ENCODE assay signal across 14 cellular contexts in the genomic region with DNA sequence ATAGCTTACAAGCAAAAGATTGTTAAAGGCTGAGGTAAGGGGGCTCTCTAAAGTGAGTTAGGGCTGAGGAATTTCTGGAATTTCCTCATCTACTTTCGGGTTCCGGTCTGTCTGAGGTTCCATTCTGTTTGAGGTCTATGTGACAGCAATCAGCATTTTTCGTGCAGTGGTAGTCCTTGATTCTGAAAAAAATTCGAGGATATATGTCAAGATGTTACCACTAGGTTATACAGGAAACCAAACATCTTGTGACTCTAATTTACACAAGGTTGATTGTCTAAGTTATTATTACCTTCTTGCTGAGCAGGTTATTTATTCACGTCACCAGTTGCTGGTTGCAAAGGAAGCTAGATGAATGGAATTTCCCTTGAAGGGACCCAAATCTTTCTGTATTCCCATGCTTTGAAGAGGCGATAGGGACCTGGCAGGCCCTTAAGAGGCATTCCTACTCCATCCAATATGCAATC. TPM values are rescaled to one million over a fixed set of nuclear protein-coding genes. Genes with fewer than 3 reads are reported as not detected.
DNase-seq lines count a peak whose midpoint lies in the region; ATAC-seq, FAIRE-seq and TF ChIP-seq lines count a peak whose summit lies in the region.
"Had no signal": no experiment of that assay in that cellular context is flagged by ENCODE, and none has a peak within 500 bp of the region (broad histone marks: within the 10 kb centered on the region; RNA-seq: fewer than 3 reads in every experiment).

No MANE protein-coding gene starts in this region.

- DNase-seq in cardiac muscle cell (ENCODE audit: low read depth in 1 of 2, low spot score in 1 of 2) (peak; percentile 8 to 75), left ventricle myocardium inferior (no peak), astrocyte of the cerebellum (ENCODE audit: low read depth) (peak; percentile 35), iPS-NIHi11 (ENCODE audit: low spot score) (peak; percentile 53), mesenteric fat pad (ENCODE audit: low spot score) (no peak), frontal cortex (ENCODE audit: low spot score in 2 of 2) (no peak)
- no peak for DNase-seq in stimulated activated naive CD8-positive, alpha-beta T cell treated with anti-CD3 and anti-CD28 coated beads, Interleukin-15, amount 100 ng/mL, for 72 hours
- DNase-seq: 8988T; Kasumi-1; NCI-H69; stimulated activated CD8-positive, alpha-beta memory T cell treated with anti-CD3 and anti-CD28 coated beads, Interleukin-4, amount 100 ng/mL, for 48 hours had no signal

- H3K4me3 Mint-ChIP-seq in stimulated activated naive CD8-positive, alpha-beta T cell treated with anti-CD3 and anti-CD28 coated beads, Interleukin-15, amount 100 ng/mL, for 72 hours = no peak overlapping the region
- H3K4me3 Mint-ChIP-seq: dendritic cell treated with granulocyte-macrophage colony-stimulating factor and Interleukin-4, amounts not matched to agents 40 ng/mL and 50 ng/mL, for 4 days had no signal

- TF ChIP-seq CTCF in cardiac muscle cell (IDR thresholded peaks at IDR 0.05; ENCODE audit: low read depth, low read length) = no peak
- TF ChIP-seq CTCF in left ventricle myocardium inferior (IDR thresholded peaks at IDR 0.05; ENCODE audit: borderline replicate concordance) = no peak
- no peak for TF ChIP-seq CTCF in astrocyte of the cerebellum (IDR thresholded peaks at IDR 0.05; ENCODE audit: low read depth, low read length, missing control alignments)

- H3K4me3 ChIP-seq in cardiac muscle cell = no peak overlapping the region
- no peak overlapping the region for H3K4me3 ChIP-seq in left ventricle myocardium inferior
- H3K4me3 ChIP-seq in astrocyte of the cerebellum (ENCODE audit: low read depth, low read length) = no peak overlapping the region

- H3K9me3 ChIP-seq in cardiac muscle cell (ENCODE audit: low read depth) (no peaks in the 10 kb centered on the region), left ventricle myocardium inferior (replicated peaks) (no peaks in the 10 kb centered on the region)

- no peak overlapping the region for H3K27ac Mint-ChIP-seq in stimulated activated naive CD8-positive, alpha-beta T cell treated with anti-CD3 and anti-CD28 coated beads, Interleukin-15, amount 100 ng/mL, for 72 hours
- H3K27ac Mint-ChIP-seq: dendritic cell treated with granulocyte-macrophage colony-stimulating factor and Interleukin-4, amounts not matched to agents 40 ng/mL and 50 ng/mL, for 4 days had no signal

- ATAC-seq in HG03135 (IDR thresholded peaks at IDR 0.05; ENCODE audit: unreplicated experiment) = no peak
- no peak for ATAC-seq in stimulated activated naive CD8-positive, alpha-beta T cell treated with anti-CD3 and anti-CD28 coated beads, Interleukin-15, amount 100 ng/mL, for 72 hours

- intact Hi-C loops in left ventricle myocardium inferior (cut with micrococcal nuclease) = no loop called here

- H3K27me3 Mint-ChIP-seq in stimulated activated naive CD8-positive, alpha-beta T cell treated with anti-CD3 and anti-CD28 coated beads, Interleukin-15, amount 100 ng/mL, for 72 hours = no peaks in the 10 kb centered on the region
- H3K27me3 Mint-ChIP-seq: dendritic cell treated with granulocyte-macrophage colony-stimulating factor and Interleukin-4, amounts not matched to agents 40 ng/mL and 50 ng/mL, for 4 days had no signal

- no peaks in the 10 kb centered on the region for H3K27me3 ChIP-seq in cardiac muscle cell
- H3K27me3 ChIP-seq in left ventricle myocardium inferior (ENCODE audit: low read depth) = no peaks in the 10 kb centered on the region

- in situ Hi-C loops in astrocyte of the cerebellum (cut with HindIII; ENCODE audit: low sequenced_read_pairs) = no loop called here

- no peaks in the 10 kb centered on the region for H3K4me1 ChIP-seq in cardiac muscle cell (ENCODE audit: low read depth)
- H3K4me1 ChIP-seq in left ventricle myocardium inferior = no peaks in the 10 kb centered on the region

- H3K27ac ChIP-seq in cardiac muscle cell = no peak overlapping the region
- H3K27ac ChIP-seq in left ventricle myocardium inferior (replicated peaks) = no peak overlapping the region

- H3K9me3 Mint-ChIP-seq in stimulated activated naive CD8-positive, alpha-beta T cell treated with anti-CD3 and anti-CD28 coated beads, Interleukin-15, amount 100 ng/mL, for 72 hours = no peaks in the 10 kb centered on the region
- H3K9me3 Mint-ChIP-seq: dendritic cell treated with granulocyte-macrophage colony-stimulating factor and Interleukin-4, amounts not matched to agents 40 ng/mL and 50 ng/mL, for 4 days had no signal

- no peak for FAIRE-seq in frontal cortex (lab: Jason Lieb, UNC)

- H3K36me3 ChIP-seq in cardiac muscle cell (no peaks in the 10 kb centered on the region), left ventricle myocardium inferior (no peaks in the 10 kb centered on the region)

- H3K4me1 Mint-ChIP-seq in stimulated activated naive CD8-positive, alpha-beta T cell treated with anti-CD3 and anti-CD28 coated beads, Interleukin-15, amount 100 ng/mL, for 72 hours = peaks cover 9% of the 10 kb centered on the region

RNA-seq across cellular contexts. Expression of a gene that starts 35.2 kb away (rescaled TPM):
- 0.92 TPM in 1 of 2 replicates, not detected in the other for total RNA-seq in cardiac muscle cell
- 2.1 and 6.1 TPM in 2 replicates for polyA plus RNA-seq in cardiac muscle cell
- 0.44 TPM for total RNA-seq in left ventricle myocardium inferior
- not detected for total RNA-seq in mesenteric fat pad
- not detected for total RNA-seq in frontal cortex
- total RNA-seq: lower leg skin had no signal

RNA-seq across cellular contexts. Expression of a gene that starts 38.1 kb away (rescaled TPM):
- total RNA-seq in cardiac muscle cell = not detected in 2 replicates
- not detected in 2 replicates for polyA plus RNA-seq in cardiac muscle cell
- total RNA-seq in left ventricle myocardium inferior = not detected
- not detected for total RNA-seq in mesenteric fat pad
- not detected for total RNA-seq in frontal cortex
- total RNA-seq: lower leg skin had no signal

Comparison
In these comparisons a context has a peak if more than half of its experiments do, and no peak if none do; other contexts are left out.
1. DNase-seq: peak in cardiac muscle cell (2 of 2), astrocyte of the cerebellum (single experiment) and iPS-NIHi11 (single experiment); none in left ventricle myocardium inferior (single experiment), mesenteric fat pad (single experiment), frontal cortex (0 of 2) and stimulated activated naive CD8-positive, alpha-beta T cell treated with anti-CD3 and anti-CD28 coated beads, Interleukin-15, amount 100 ng/mL, for 72 hours (0 of 2).